Comparison of ENCODE assay signal across 8 cellular contexts in the genomic region with DNA sequence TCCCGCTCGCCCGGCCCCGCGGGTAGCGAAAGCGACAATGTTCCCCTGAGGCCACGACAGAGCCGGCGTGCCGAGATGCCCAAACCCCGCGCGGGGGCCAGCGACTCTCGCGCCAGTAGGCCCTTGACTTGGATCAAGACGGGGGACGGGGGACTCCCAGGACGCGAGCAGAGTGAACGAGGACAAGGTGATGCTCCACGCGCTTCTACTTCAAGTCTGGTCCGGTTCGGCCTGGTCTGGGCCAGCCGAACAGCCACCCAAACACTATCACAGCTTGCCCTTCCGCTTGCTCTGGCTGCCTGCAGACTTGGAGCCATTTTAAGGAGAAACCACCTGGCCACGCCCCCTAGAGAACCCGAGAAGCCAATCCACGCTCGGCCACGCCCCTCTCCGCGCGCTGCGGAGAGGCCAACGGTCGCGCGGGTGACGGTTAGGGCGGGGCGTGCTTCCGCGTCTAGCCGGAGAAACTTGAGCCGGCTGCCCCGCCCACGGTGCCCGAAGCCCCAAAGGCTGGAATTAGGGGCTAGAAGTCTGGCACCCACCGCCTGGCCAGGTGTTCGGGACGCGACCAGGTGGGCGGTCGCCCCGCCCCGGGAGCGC. TPM values are rescaled to one million over a fixed set of nuclear protein-coding genes. Genes with fewer than 3 reads are reported as not detected.
A peak's percentile ranks its signal among the peaks of the same experiment; 100 is the strongest.
DNase-seq lines count a peak whose midpoint lies in the region; ATAC-seq and TF ChIP-seq lines count a peak whose summit lies in the region.

No MANE protein-coding gene starts in this region.

- peak overlapping the region; percentile 92 for H3K4me2 ChIP-seq in Loucy (ENCODE audit: low read depth, low read length, poor library complexity, severe bottlenecking)

- peaks cover 34% of the 10 kb centered on the region for H3K36me3 ChIP-seq in H7 (replicated peaks; ENCODE audit: control insufficient read depth, insufficient read depth, low read length)
- peaks cover 35% of the 10 kb centered on the region; the same call in 1 of the 2 replicates for H3K36me3 ChIP-seq in Loucy (ENCODE audit: insufficient read depth, low read length)
- peaks cover 41% of the 10 kb centered on the region for H3K36me3 ChIP-seq in RWPE2 (ENCODE audit: low read depth)

- H3F3A ChIP-seq in Loucy (ENCODE audit: low read depth): peaks cover 3% of the 10 kb centered on the region; the same call in 1 of the 2 replicates

- peak overlapping the region; percentile 95 to 99 (median 96) for H3K27ac Mint-ChIP-seq in nephron

- H3K4me3 ChIP-seq in H7 (ENCODE audit: insufficient read depth, low read depth, low read length) (peak overlapping the region; percentile 96), Loucy (ENCODE audit: low read length, poor library complexity, severe bottlenecking) (peak overlapping the region; percentile 91), RWPE2 (ENCODE audit: severe bottlenecking) (peak overlapping the region; percentile 75), fibroblast of pulmonary artery (replicated peaks; ENCODE audit: low read depth, low read length) (peak overlapping the region; percentile 86)

- H3K27ac ChIP-seq in RWPE2 (ENCODE audit: poor library complexity, severe bottlenecking): peak overlapping the region; percentile 88

- peaks cover 32% of the 10 kb centered on the region for H3K36me3 Mint-ChIP-seq in nephron (ENCODE audit: low read depth)

- peak overlapping the region; percentile 87 for H2AFZ ChIP-seq in Loucy (ENCODE audit: low read length)

- peak overlapping the region; percentile 98 for H3K9ac ChIP-seq in Loucy (ENCODE audit: low read depth, low read length, poor library complexity, severe bottlenecking)

- H3K9me2 ChIP-seq in Loucy (replicated peaks; ENCODE audit: low read depth, low read length): no peaks in the 10 kb centered on the region

- TF ChIP-seq CTCF in Loucy (conservative IDR thresholded peaks at IDR 0.05; ENCODE audit: low read length) (no peak), RWPE2 (IDR thresholded peaks at IDR 0.05; ENCODE audit: poor library complexity, severe bottlenecking) (no peak), fibroblast of pulmonary artery (IDR thresholded peaks at IDR 0.05; ENCODE audit: low read length, missing control alignments) (no peak), nephron (IDR thresholded peaks at IDR 0.05; ENCODE audit: unreplicated experiment in 3 of 3) (no peak)

- H3K27me3 Mint-ChIP-seq in nephron (ENCODE audit: low read depth): no peaks in the 10 kb centered on the region

- H4K20me1 ChIP-seq in Loucy (ENCODE audit: insufficient read depth, low read length, poor library complexity, severe bottlenecking): peaks cover 68% of the 10 kb centered on the region

- H3K9me3 ChIP-seq in Loucy (ENCODE audit: insufficient read depth, low read depth, low read length): no peaks in the 10 kb centered on the region
- no peaks in the 10 kb centered on the region for H3K9me3 ChIP-seq in RWPE2 (ENCODE audit: severe bottlenecking)

- H3K4me3 Mint-ChIP-seq in nephron: peak overlapping the region; percentile 96 to 98 (median 98)

- DNase-seq in ELR (ENCODE audit: low read depth) (peak; percentile 98), H7 (peak; percentile 98), RWPE2 (ENCODE audit: low spot score) (peak; percentile 99), fibroblast of pulmonary artery (ENCODE audit: low read depth) (peak; percentile 97)
- DNase-seq in activated effector memory CD4-positive, alpha-beta T cell treated with Interleukin-2 at 50 U/mL for 16 hours: peak; percentile 97
- peak; percentile 100 for DNase-seq in stimulated activated naive CD8-positive, alpha-beta T cell treated with anti-CD3 and anti-CD28 coated beads, Interleukin-15, Interleukin-2, amounts not matched to agents 100 U/mL and 50 U/mL, for 24 hours

- peaks cover 71% of the 10 kb centered on the region for H3K79me2 ChIP-seq in Loucy (ENCODE audit: insufficient read depth, low read length)

- ATAC-seq in RWPE2 (ENCODE audit: low read depth): peak; percentile 43
- peak; percentile 66 for ATAC-seq in stimulated activated naive CD8-positive, alpha-beta T cell treated with anti-CD3 and anti-CD28 coated beads, Interleukin-15, Interleukin-2, amounts not matched to agents 100 U/mL and 50 U/mL, for 24 hours

- no peaks in the 10 kb centered on the region for H3K9me3 Mint-ChIP-seq in nephron

- H3K4me1 Mint-ChIP-seq in nephron: peaks cover 22% of the 10 kb centered on the region

- H3K4me1 ChIP-seq in Loucy (ENCODE audit: insufficient read depth, low read length, poor library complexity, severe bottlenecking) (peaks cover 40% of the 10 kb centered on the region), RWPE2 (ENCODE audit: insufficient read depth, poor library complexity, severe bottlenecking) (peaks cover 4% of the 10 kb centered on the region)

- H3K27me3 ChIP-seq in H7 (ENCODE audit: control insufficient read depth, insufficient read depth, low read length): no peaks in the 10 kb centered on the region
- no peaks in the 10 kb centered on the region for H3K27me3 ChIP-seq in Loucy (ENCODE audit: insufficient read depth, low read length, poor library complexity, severe bottlenecking)
- no peaks in the 10 kb centered on the region for H3K27me3 ChIP-seq in RWPE2 (ENCODE audit: insufficient read depth, poor library complexity, severe bottlenecking)

RNA-seq across cellular contexts. Expression of a gene that starts 0.6 kb away (rescaled TPM):
- 81.2 and 94.8 TPM in 2 replicates for total RNA-seq in H7 (2014; rRNA removed; shearing (Covaris generic))

RNA-seq across cellular contexts. Expression of a gene that starts 2.9 kb away (rescaled TPM):
- total RNA-seq in H7 (2014; rRNA removed; shearing (Covaris generic)): 55.5 and 65.9 TPM in 2 replicates

RNA-seq across cellular contexts. Expression of a gene that starts 7.9 kb away (rescaled TPM):
- 409 and 490 TPM in 2 replicates for total RNA-seq in H7 (2014; rRNA removed; shearing (Covaris generic))

RNA-seq across cellular contexts. Expression of a gene that starts 14.1 kb away (rescaled TPM):
- total RNA-seq in H7 (2014; rRNA removed; shearing (Covaris generic)): 141 and 151 TPM in 2 replicates

RNA-seq across cellular contexts. Expression of a gene that starts 31.3 kb away (rescaled TPM):
- total RNA-seq in H7 (2014; rRNA removed; shearing (Covaris generic)): 17.6 and 22.4 TPM in 2 replicates

Comparison
In these comparisons a context has a peak if more than half of its experiments do, and no peak if none do; other contexts are left out.
1. Peak in every context shown above with its lines: DNase-seq, ATAC-seq, H3K4me3 ChIP-seq and H3K27ac ChIP-seq.